ENCODE assay signal across 1 cellular context in genomic region chr10:52400564-52400963, GRCh38.
TF ChIP-seq lines count a peak whose summit lies in the region.

No MANE protein-coding gene starts in this region.

TF ChIP-seq in SK-N-SH, 30 proteins besides CTCF, POLR2A, EP300 and RAD21 (continued from another document):
- TF ChIP-seq REST (IDR thresholded peaks at IDR 0.05; ENCODE audit: low read depth, low read length) = no peak
- TF ChIP-seq RXRA (IDR thresholded peaks at IDR 0.05; ENCODE audit: borderline replicate concordance, low read depth) = no peak
- TF ChIP-seq SIN3A (IDR thresholded peaks at IDR 0.05; ENCODE audit: borderline replicate concordance, low read depth, low read length) = no peak
